In the genomic region with DNA sequence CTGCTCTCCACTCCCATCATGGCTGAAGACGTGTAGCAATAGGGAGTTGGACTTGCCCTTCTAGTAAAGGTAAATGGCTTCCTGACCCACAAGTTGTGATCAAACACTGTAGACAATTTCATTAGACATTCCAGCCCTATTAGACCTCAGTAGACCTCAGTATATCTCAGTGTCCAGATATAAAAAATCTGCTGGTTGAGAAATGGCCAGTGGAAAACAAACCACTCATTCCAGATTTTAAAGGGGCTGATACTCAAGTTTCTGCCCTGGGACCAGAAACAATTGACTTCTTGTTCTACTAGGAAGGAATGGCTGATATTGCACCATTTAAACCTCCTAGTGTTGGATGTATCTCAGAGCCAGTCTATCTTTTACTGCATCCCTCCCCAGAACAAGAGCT, we compare ENCODE assay signal across 4 cellular contexts.
"Had no signal": no experiment of that assay in that cellular context is flagged by ENCODE, and none has a peak within 500 bp of the region (broad histone marks: within the 10 kb centered on the region; RNA-seq: fewer than 3 reads in every experiment).

No MANE protein-coding gene starts in this region.

- DNase-seq: H9, HCEC 1CT, IMR-90 had no signal

- ATAC-seq: GM23338 had no signal

- H3K4me3 ChIP-seq: GM23338 had no signal
